Comparison of ENCODE assay signal across 18 cellular contexts in the genomic region with DNA sequence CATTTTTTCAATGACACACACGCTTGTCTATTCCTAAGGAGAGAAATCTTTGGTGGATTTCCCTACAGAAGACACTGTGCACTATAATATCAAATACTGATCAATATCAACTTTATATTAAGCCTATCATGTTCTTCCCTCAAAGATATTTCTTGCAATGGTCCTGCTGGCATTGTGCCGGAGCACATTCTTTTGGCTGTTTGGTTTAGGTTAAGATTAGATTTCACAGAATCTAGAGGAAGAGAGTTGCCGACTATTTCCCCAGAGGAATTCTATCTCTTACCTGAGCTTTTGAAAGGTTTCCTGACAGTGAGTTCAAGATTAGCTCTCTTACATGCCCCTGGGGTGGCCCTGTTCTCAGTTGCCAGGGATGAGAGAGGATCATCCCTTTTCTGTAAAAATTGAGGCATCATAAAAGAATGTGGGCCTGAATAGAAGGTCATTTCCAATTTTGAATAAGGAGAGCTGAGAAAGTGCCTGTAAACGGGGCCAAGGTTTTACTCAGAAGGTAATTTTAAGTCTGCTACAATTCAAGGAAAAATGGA.
"Had no signal": no experiment of that assay in that cellular context is flagged by ENCODE, and none has a peak within 500 bp of the region (broad histone marks: within the 10 kb centered on the region; RNA-seq: fewer than 3 reads in every experiment).

No MANE protein-coding gene starts in this region.

- DNase-seq: effector CD4-positive, alpha-beta T cell; gastrocnemius medialis; heart right ventricle; hypothalamus; left cardiac atrium; left ventricle myocardium inferior; naive thymus-derived CD4-positive, alpha-beta T cell; posterior cingulate gyrus; stimulated activated CD4-positive, alpha-beta T cell treated with anti-CD3 and anti-CD28 coated beads, Interleukin-2, amount 100 ng/mL, for 24 hours; stimulated activated CD4-positive, alpha-beta T cell treated with anti-CD3 and anti-CD28 coated beads, Interleukin-4, amount 100 ng/mL, for 4 hours; stimulated activated naive B cell treated with anti-CD40 and anti-IgM and Interleukin-4, amounts not matched to agents 10 μg/mL and 1 μg/mL and 100 μg/mL, for 72 hours; stimulated activated naive CD8-positive, alpha-beta T cell treated with anti-CD3 and anti-CD28 coated beads, Interleukin-15, amount 100 ng/mL, for 72 hours; trophoblast cell had no signal

- H3K36me3 ChIP-seq: gastrocnemius medialis, heart right ventricle, left ventricle myocardium inferior, neutrophil, vagina had no signal

- ATAC-seq: gastrocnemius medialis; heart right ventricle; left cardiac atrium; naive thymus-derived CD4-positive, alpha-beta T cell; sciatic nerve; stimulated activated naive B cell treated with anti-CD40 and anti-IgM and Interleukin-4, amounts not matched to agents 10 μg/mL and 1 μg/mL and 100 μg/mL, for 72 hours; stimulated activated naive CD8-positive, alpha-beta T cell treated with anti-CD3 and anti-CD28 coated beads, Interleukin-15, amount 100 ng/mL, for 72 hours had no signal

- H3K4me3 ChIP-seq: coronary artery, gastrocnemius medialis, heart right ventricle, left ventricle myocardium inferior, lung, vagina had no signal

- H3K27ac ChIP-seq: coronary artery, gastrocnemius medialis, heart right ventricle, left ventricle myocardium inferior, neutrophil, vagina had no signal

- H3K27me3 ChIP-seq: gastrocnemius medialis, vagina had no signal
